In the genomic region with DNA sequence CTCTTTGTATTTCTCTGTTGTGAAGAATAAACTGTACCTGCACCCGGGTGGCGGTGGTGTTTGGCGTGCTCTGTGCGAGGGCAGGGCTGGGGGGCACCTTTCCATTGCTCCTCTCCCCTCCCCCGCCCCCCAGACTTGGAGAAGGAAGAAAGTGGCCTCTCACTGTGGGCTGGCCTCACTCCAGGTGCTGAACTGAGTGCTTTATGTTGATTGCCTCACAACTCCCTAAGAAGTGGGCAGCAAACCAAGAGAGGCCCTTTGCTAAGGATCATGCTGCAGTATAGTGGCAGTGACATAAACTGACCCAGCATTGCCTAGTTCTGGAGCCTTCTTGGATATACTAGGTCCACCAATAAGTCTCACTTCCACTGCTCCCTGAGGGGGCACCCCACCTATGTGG, we compare ENCODE assay signal across 1 cellular context.
TF ChIP-seq lines count a peak whose summit lies in the region.

No MANE protein-coding gene starts in this region.

TF ChIP-seq in IMR-90, 13 proteins besides CTCF, POLR2A, EP300 and RAD21 (continued from another document):
- TF ChIP-seq, protein P1, sequence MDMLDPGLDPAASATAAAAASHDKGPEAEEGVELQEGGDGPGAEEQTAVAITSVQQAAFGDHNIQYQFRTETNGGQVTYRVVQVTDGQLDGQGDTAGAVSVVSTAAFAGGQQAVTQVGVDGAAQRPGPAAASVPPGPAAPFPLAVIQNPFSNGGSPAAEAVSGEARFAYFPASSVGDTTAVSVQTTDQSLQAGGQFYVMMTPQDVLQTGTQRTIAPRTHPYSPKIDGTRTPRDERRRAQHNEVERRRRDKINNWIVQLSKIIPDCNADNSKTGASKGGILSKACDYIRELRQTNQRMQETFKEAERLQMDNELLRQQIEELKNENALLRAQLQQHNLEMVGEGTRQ (IDR thresholded peaks at IDR 0.05; ENCODE audit: low read depth, low read length) = no peak
- peak; percentile 9; the same call in 1 of the 2 replicates for TF ChIP-seq MAZ (IDR thresholded peaks at IDR 0.05; ENCODE audit: borderline replicate concordance, low read depth, low read length)
TF ChIP-seq in IMR-90: peak in this region for 2.
